Comparison of ENCODE assay signal across 1 cellular context in the genomic region with DNA sequence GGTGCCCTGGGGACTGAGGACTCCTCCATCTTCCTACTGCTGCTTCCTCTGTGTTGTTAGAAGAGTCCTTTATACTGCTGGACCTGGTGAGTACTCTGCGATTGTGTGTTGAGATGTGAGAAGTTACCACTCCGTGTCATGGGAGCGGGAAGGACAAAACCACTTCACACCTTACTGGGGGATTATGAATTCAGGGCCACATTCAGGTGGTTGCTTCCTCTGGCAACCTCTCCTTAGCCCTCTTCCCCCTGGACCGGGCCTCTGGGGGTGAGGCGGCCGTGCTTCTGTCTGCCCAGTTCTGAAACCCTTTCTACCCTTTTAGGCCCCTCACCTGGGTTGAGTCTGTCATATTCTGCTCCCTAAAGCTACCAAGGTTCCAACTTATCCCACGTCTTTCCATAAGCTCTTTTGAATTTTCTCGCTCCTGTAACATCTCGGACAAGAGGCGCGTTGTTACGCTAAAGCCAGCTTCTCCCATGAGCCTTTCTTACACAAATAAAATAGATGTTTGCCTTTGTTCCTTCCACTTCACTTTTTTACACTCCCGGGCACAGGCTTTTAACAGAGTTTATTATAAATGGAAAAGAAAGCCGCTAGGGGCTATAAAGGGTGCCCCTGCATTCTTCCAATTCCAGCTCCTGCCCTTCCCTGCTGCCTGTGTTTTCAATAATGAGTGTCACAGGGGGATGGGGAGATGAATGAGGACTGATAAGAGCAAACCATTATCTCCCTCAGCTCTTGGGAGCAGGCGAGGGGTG.
A peak's percentile ranks its signal among the peaks of the same experiment; 100 is the strongest.
TF ChIP-seq lines count a peak whose summit lies in the region.

No MANE protein-coding gene starts in this region.

TF ChIP-seq in WTC11, 78 proteins besides CTCF, POLR2A, EP300 and RAD21:
- TF ChIP-seq, protein P1, sequence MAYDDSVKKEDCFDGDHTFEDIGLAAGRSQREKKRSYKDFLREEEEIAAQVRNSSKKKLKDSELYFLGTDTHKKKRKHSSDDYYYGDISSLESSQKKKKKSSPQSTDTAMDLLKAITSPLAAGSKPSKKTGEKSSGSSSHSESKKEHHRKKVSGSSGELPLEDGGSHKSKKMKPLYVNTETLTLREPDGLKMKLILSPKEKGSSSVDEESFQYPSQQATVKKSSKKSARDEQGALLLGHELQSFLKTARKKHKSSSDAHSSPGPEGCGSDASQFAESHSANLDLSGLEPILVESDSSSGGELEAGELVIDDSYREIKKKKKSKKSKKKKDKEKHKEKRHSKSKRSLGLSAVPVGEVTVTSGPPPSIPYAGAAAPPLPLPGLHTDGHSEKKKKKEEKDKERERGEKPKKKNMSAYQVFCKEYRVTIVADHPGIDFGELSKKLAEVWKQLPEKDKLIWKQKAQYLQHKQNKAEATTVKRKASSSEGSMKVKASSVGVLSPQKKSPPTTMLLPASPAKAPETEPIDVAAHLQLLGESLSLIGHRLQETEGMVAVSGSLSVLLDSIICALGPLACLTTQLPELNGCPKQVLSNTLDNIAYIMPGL (CRISPR knock-in tag; IDR thresholded peaks at IDR 0.05), result no peak
- TF ChIP-seq TEAD1 (CRISPR knock-in tag; IDR thresholded peaks at IDR 0.05), result peak; percentile 30; the same call in 1 of the 2 replicates
TF ChIP-seq in WTC11: peak in this region for 1.
